Comparison of ENCODE assay signal across 14 cellular contexts in genomic region chr13:32115069-32115468, GRCh38.
DNase-seq lines count a peak whose midpoint lies in the region; ATAC-seq and TF ChIP-seq lines count a peak whose summit lies in the region.
"Had no signal": no experiment of that assay in that cellular context is flagged by ENCODE, and none has a peak within 500 bp of the region (broad histone marks: within the 10 kb centered on the region; RNA-seq: fewer than 3 reads in every experiment).

No MANE protein-coding gene starts in this region.

- in situ Hi-C loops in HAP-1 (cut with MboI; ENCODE audit: low sequenced_read_pairs), result no loop called here

- H3K4me2 ChIP-seq in Loucy (ENCODE audit: low read depth, low read length, poor library complexity, severe bottlenecking), result peak overlapping the region; percentile 40

- H3K27me3 ChIP-seq in Loucy (ENCODE audit: insufficient read depth, low read length, poor library complexity, severe bottlenecking) (no peaks in the 10 kb centered on the region), thymus (ENCODE audit: control insufficient read depth, insufficient read depth) (no peaks in the 10 kb centered on the region), HAP-1 (ENCODE audit: low read depth) (no peaks in the 10 kb centered on the region)
- H3K27me3 ChIP-seq: pancreas had no signal

- WGBS in thymus, result 15% methylated on average over 2 of the region's 2 CpGs

- H3F3A ChIP-seq in Loucy (ENCODE audit: low read depth), result no peaks in the 10 kb centered on the region; the same call in 1 of the 2 replicates

- H4K20me1 ChIP-seq in Loucy (ENCODE audit: insufficient read depth, low read length, poor library complexity, severe bottlenecking), result no peaks in the 10 kb centered on the region

- no peaks in the 10 kb centered on the region for H3K36me3 Mint-ChIP-seq in activated T-cell treated with anti-CD3 and anti-CD28 coated beads, Interleukin-2, amount 50 U/mL, for 72 hours (ENCODE audit: insufficient read depth in 2 of 2)
- peaks cover 18% of the 10 kb centered on the region for H3K36me3 Mint-ChIP-seq in activated T-helper 2 cell treated with anti-CD3 and anti-CD28 coated beads, Interferon-gamma antibody, Interleukin-2, Interleukin-4, amounts not matched to agents 10 μg/mL and 5 μg/mL and 100 μg/mL, durations not matched to agents 14 hours and 24 hours and 36 hours (ENCODE audit: low read depth)
- H3K36me3 Mint-ChIP-seq: WTC11 had no signal

- H3K79me2 ChIP-seq in Loucy (ENCODE audit: insufficient read depth, low read length), result no peaks in the 10 kb centered on the region

- peaks cover 20% of the 10 kb centered on the region for H3K4me1 Mint-ChIP-seq in activated T-cell treated with anti-CD3 and anti-CD28 coated beads, Interleukin-2, amount 50 U/mL, for 72 hours (ENCODE audit: low read depth)
- peaks cover 32% of the 10 kb centered on the region for H3K4me1 Mint-ChIP-seq in activated T-helper 2 cell treated with anti-CD3 and anti-CD28 coated beads, Interferon-gamma antibody, Interleukin-2, Interleukin-4, amounts not matched to agents 10 μg/mL and 5 μg/mL and 100 μg/mL, durations not matched to agents 14 hours and 24 hours and 36 hours (ENCODE audit: low read depth)

- H3K9ac ChIP-seq in Loucy (ENCODE audit: low read depth, low read length, poor library complexity, severe bottlenecking), result peak overlapping the region; percentile 43

- ATAC-seq in activated T-cell treated with anti-CD3 and anti-CD28 coated beads, Interleukin-2, amount 50 U/mL, for 72 hours (replicated peaks in 1 of 2), result no peak
- ATAC-seq: pancreas, WTC11 had no signal

- no peaks in the 10 kb centered on the region for H3K9me2 ChIP-seq in Loucy (replicated peaks; ENCODE audit: low read depth, low read length)

- peak overlapping the region; percentile 0 for H3K27ac Mint-ChIP-seq in activated T-cell treated with anti-CD3 and anti-CD28 coated beads, Interleukin-2, amount 50 U/mL, for 72 hours
- H3K27ac Mint-ChIP-seq in activated T-helper 2 cell treated with anti-CD3 and anti-CD28 coated beads, Interferon-gamma antibody, Interleukin-2, Interleukin-4, amounts not matched to agents 10 μg/mL and 5 μg/mL and 100 μg/mL, durations not matched to agents 14 hours and 24 hours and 36 hours, result peak overlapping the region; percentile 29
- H3K27ac Mint-ChIP-seq: WTC11 had no signal

- peak overlapping the region; percentile 81 for H3K27ac ChIP-seq in thymus (ENCODE audit: low read depth)
- H3K27ac ChIP-seq: RWPE1 had no signal

- H3K36me3 ChIP-seq in Loucy (ENCODE audit: insufficient read depth, low read length) (no peaks in the 10 kb centered on the region), thymus (ENCODE audit: control insufficient read depth, insufficient read depth) (peaks cover 3% of the 10 kb centered on the region), HAP-1 (replicated peaks) (no peaks in the 10 kb centered on the region)
- H3K36me3 ChIP-seq: pancreas had no signal

- no peaks in the 10 kb centered on the region for H3K27me3 Mint-ChIP-seq in activated T-cell treated with anti-CD3 and anti-CD28 coated beads, Interleukin-2, amount 50 U/mL, for 72 hours (ENCODE audit: low read depth)
- H3K27me3 Mint-ChIP-seq in activated T-helper 2 cell treated with anti-CD3 and anti-CD28 coated beads, Interferon-gamma antibody, Interleukin-2, Interleukin-4, amounts not matched to agents 10 μg/mL and 5 μg/mL and 100 μg/mL, durations not matched to agents 14 hours and 24 hours and 36 hours (ENCODE audit: low read depth), result no peaks in the 10 kb centered on the region

- no peak overlapping the region for H3K4me3 ChIP-seq in Loucy (ENCODE audit: low read length, poor library complexity, severe bottlenecking)
- H3K4me3 ChIP-seq in thymus (ENCODE audit: low read length), result no peak overlapping the region
- H3K4me3 ChIP-seq in HAP-1, result no peak overlapping the region
- H3K4me3 ChIP-seq: pancreas had no signal

- H3K4me1 ChIP-seq in Loucy (ENCODE audit: insufficient read depth, low read length, poor library complexity, severe bottlenecking) (peaks cover 23% of the 10 kb centered on the region), thymus (ENCODE audit: control insufficient read depth, insufficient read depth, low read length) (peaks cover 9% of the 10 kb centered on the region), HAP-1 (peaks cover 4% of the 10 kb centered on the region; the same call in 1 of the 2 replicates)

- no peaks in the 10 kb centered on the region for H3K9me3 Mint-ChIP-seq in activated T-cell treated with anti-CD3 and anti-CD28 coated beads, Interleukin-2, amount 50 U/mL, for 72 hours
- no peaks in the 10 kb centered on the region for H3K9me3 Mint-ChIP-seq in activated T-helper 2 cell treated with anti-CD3 and anti-CD28 coated beads, Interferon-gamma antibody, Interleukin-2, Interleukin-4, amounts not matched to agents 10 μg/mL and 5 μg/mL and 100 μg/mL, durations not matched to agents 14 hours and 24 hours and 36 hours
- H3K9me3 Mint-ChIP-seq: WTC11 had no signal

- H3K4me3 Mint-ChIP-seq in activated T-cell treated with anti-CD3 and anti-CD28 coated beads, Interleukin-2, amount 50 U/mL, for 72 hours, result peak overlapping the region in 1 of 2 donors; percentile 41
- H3K4me3 Mint-ChIP-seq in activated T-helper 2 cell treated with anti-CD3 and anti-CD28 coated beads, Interferon-gamma antibody, Interleukin-2, Interleukin-4, amounts not matched to agents 10 μg/mL and 5 μg/mL and 100 μg/mL, durations not matched to agents 14 hours and 24 hours and 36 hours (ENCODE audit: low read depth), result no peak overlapping the region
- H3K4me3 Mint-ChIP-seq: WTC11 had no signal

- intact Hi-C loops in activated T-helper 2 cell treated with anti-CD3 and anti-CD28 coated beads, Interferon-gamma antibody, Interleukin-2, Interleukin-4, amounts not matched to agents 10 μg/mL and 5 μg/mL and 100 μg/mL, durations not matched to agents 14 hours and 24 hours and 36 hours (cut with micrococcal nuclease), result loop anchor here (2.0 to 10.0 kb wide), 5 partner anchors 72 to 1373 kb away; partner anchors contain the start of genes BRCA2, FRY and ZAR1L

- no peak for TF ChIP-seq CTCF in Loucy (conservative IDR thresholded peaks at IDR 0.05; ENCODE audit: low read length)

- peak overlapping the region; percentile 87 for H2AFZ ChIP-seq in Loucy (ENCODE audit: low read length)

- no peak for DNase-seq in activated T-cell treated with anti-CD3 and anti-CD28 coated beads, Interleukin-2, amount 50 U/mL, for 72 hours
- DNase-seq in activated T-cell treated with anti-CD3 and anti-CD28 coated beads for 4 hours, result no peak
- no peak for DNase-seq in activated T-helper 2 cell treated with anti-CD3 and anti-CD28 coated beads, Interferon-gamma antibody, Interleukin-2, Interleukin-4, amounts not matched to agents 10 μg/mL and 5 μg/mL and 100 μg/mL, durations not matched to agents 14 hours and 24 hours and 36 hours (ENCODE audit: low spot score)
- no peak for DNase-seq in SW 1271 (lab: John Stamatoyannopoulos, UW)
- no peak for DNase-seq in Kasumi-1 (lab: John Stamatoyannopoulos, UW)
- no peak for DNase-seq in HAP-1 (ENCODE audit: low spot score in 2 of 2)
- DNase-seq: midbrain, NCI-H1436, NCI-H524 treated with DMSO at 0.1 percent for 48 hours, pancreas had no signal

- no peaks in the 10 kb centered on the region for H3K9me3 ChIP-seq in Loucy (ENCODE audit: insufficient read depth, low read depth, low read length)
- no peaks in the 10 kb centered on the region for H3K9me3 ChIP-seq in thymus (ENCODE audit: control insufficient read depth)
- H3K9me3 ChIP-seq in HAP-1, result no peaks in the 10 kb centered on the region
- H3K9me3 ChIP-seq: pancreas had no signal
